Comparison of ENCODE assay signal across 8 cellular contexts in genomic region chr7:76302299-76303056, GRCh38. TPM values are rescaled to one million over a fixed set of nuclear protein-coding genes. Genes with fewer than 3 reads are reported as not detected.
DNase-seq lines count a peak whose midpoint lies in the region; ATAC-seq and TF ChIP-seq lines count a peak whose summit lies in the region.

TSS of gene HSPB1 (plus strand) at chr7:76302673. CDS start at chr7:76302713, 40 bp downstream.

- peak within 1 kb of the TSS; percentile 20 to 64; a peak in 3 of 4 replicates for H3K4me3 ChIP-seq in DND-41 (ENCODE audit: low read depth in 1 of 2, low read length in 2 of 2)
- peak within 1 kb of the TSS; percentile 60 for H3K4me3 ChIP-seq in H7 (ENCODE audit: insufficient read depth, low read depth, low read length)
- peak within 1 kb of the TSS; percentile 82 to 100 (median 95) for H3K4me3 ChIP-seq in heart left ventricle
- peak within 1 kb of the TSS; percentile 91 for H3K4me3 ChIP-seq in parathyroid adenoma (ENCODE audit: low read depth, low read length)

- no peaks in the 10 kb centered on the region for H4K20me1 ChIP-seq in DND-41 (ENCODE audit: insufficient read depth, low read length)

- H3K36me3 ChIP-seq in DND-41 (ENCODE audit: insufficient read depth, low read length), result no peaks in the 10 kb centered on the region
- H3K36me3 ChIP-seq in H7 (replicated peaks; ENCODE audit: control insufficient read depth, insufficient read depth, low read length), result no peaks in the 10 kb centered on the region; the same call in 1 of the 2 replicates
- peaks cover 0 to 14% (median 8%) of the 10 kb centered on the region in 9 donors for H3K36me3 ChIP-seq in heart left ventricle
- H3K36me3 ChIP-seq in parathyroid adenoma (ENCODE audit: control insufficient read depth, insufficient read depth, low read length), result no peaks in the 10 kb centered on the region

- H3K4me2 ChIP-seq in DND-41 (ENCODE audit: insufficient read depth, low read length) (peak within 1 kb of the TSS; percentile 83), parathyroid adenoma (ENCODE audit: low read length) (peak within 1 kb of the TSS; percentile 84)

- H3K4me1 ChIP-seq in DND-41 (ENCODE audit: insufficient read depth, low read length), result peaks cover 29% of the 10 kb centered on the region
- H3K4me1 ChIP-seq in heart left ventricle, result peaks cover 3 to 45% (median 34%) of the 10 kb centered on the region in 12 donors
- peaks cover 11% of the 10 kb centered on the region for H3K4me1 ChIP-seq in parathyroid adenoma

- H3K79me2 ChIP-seq in DND-41 (ENCODE audit: insufficient read depth, low read length) (no peaks in the 10 kb centered on the region), parathyroid adenoma (no peaks in the 10 kb centered on the region)

- no peak for TF ChIP-seq CTCF in DND-41 (IDR thresholded peaks at IDR 0.05; ENCODE audit: borderline replicate concordance, extremely low read depth, low read length, poor library complexity, severe bottlenecking)
- TF ChIP-seq CTCF in heart left ventricle (IDR thresholded peaks at IDR 0.05), result peak in 1 of 12 donors; percentile 4
- no peak for TF ChIP-seq CTCF in parathyroid adenoma (IDR thresholded peaks at IDR 0.05)

- intact Hi-C loops in heart left ventricle (cut with DNase I), result loop anchor here in 1 of 10 donors (1.0 kb wide), 1 partner anchor 8 kb away; no protein-coding TSS in a partner anchor

- H2AFZ ChIP-seq in DND-41 (ENCODE audit: low read depth, low read length) (peak within 1 kb of the TSS; percentile 87), parathyroid adenoma (peak within 1 kb of the TSS; percentile 79)

- TF ChIP-seq POLR2A in heart left ventricle (IDR thresholded peaks at IDR 0.05), result peak; percentile 99 to 100

- ATAC-seq in DND-41 (ENCODE audit: insufficient read depth, low read depth) (no peak), heart left ventricle (peak; percentile 72 to 84 (median 80))

- peak within 1 kb of the TSS; percentile 67 for H3K9ac ChIP-seq in DND-41 (ENCODE audit: low read depth, low read length)
- peak within 1 kb of the TSS; percentile 8 for H3K9ac ChIP-seq in parathyroid adenoma

- no peak for DNase-seq in DND-41
- peak; percentile 92 for DNase-seq in H7
- peak; percentile 87 for DNase-seq in NCI-H1105 treated with DMSO at 0.1 percent for 48 hours (lab: John Stamatoyannopoulos, UW)
- peak; percentile 91 for DNase-seq in SW480 (ENCODE audit: low spot score)
- DNase-seq in amygdala (lab: John Stamatoyannopoulos, UW), result peak in 54 of 56 donors; percentile 24 to 98 (median 68)
- DNase-seq in heart left ventricle, result peak; percentile 95 to 98 (median 96)
- no peak for DNase-seq in 8988T

- 0 to 1% (median 0%) methylated on average over 47 to 65 of the region's 65 CpGs for WGBS in heart left ventricle, 4 donors

- peaks cover 17% of the 10 kb centered on the region for H3K27me3 ChIP-seq in DND-41 (ENCODE audit: insufficient read depth, low read length, poor library complexity)
- H3K27me3 ChIP-seq in H7 (ENCODE audit: control insufficient read depth, insufficient read depth, low read length), result peaks cover 5% of the 10 kb centered on the region
- no peaks in the 10 kb centered on the region for H3K27me3 ChIP-seq in heart left ventricle
- H3K27me3 ChIP-seq in parathyroid adenoma (ENCODE audit: control insufficient read depth, insufficient read depth, low read length), result no peaks in the 10 kb centered on the region

- peak within 1 kb of the TSS; percentile 77 for H3K27ac ChIP-seq in DND-41 (ENCODE audit: low read length)
- H3K27ac ChIP-seq in heart left ventricle, result peak within 1 kb of the TSS; percentile 91 to 100 (median 100)
- H3K27ac ChIP-seq in parathyroid adenoma, result peak within 1 kb of the TSS; percentile 89

- H3K9me3 ChIP-seq in DND-41 (ENCODE audit: insufficient read depth, low read length, severe bottlenecking), result no peaks in the 10 kb centered on the region
- no peaks in the 10 kb centered on the region for H3K9me3 ChIP-seq in heart left ventricle
- H3K9me3 ChIP-seq in parathyroid adenoma (ENCODE audit: control insufficient read depth, low read length), result no peaks in the 10 kb centered on the region

RNA-seq across cellular contexts. Expression of gene HSPB1, which starts in this region (rescaled TPM):
- 62.3 and 80.7 TPM in 2 replicates for total RNA-seq in H7 (2014; rRNA removed; shearing (Covaris generic))
- 1,000 to 10,000 TPM in 8 of 9 donors, 100 to 1,000 TPM in 1; 822 to 5,278 (median 1,968) TPM for total RNA-seq in heart left ventricle
- polyA plus RNA-seq in heart left ventricle, result 1,000 to 10,000 TPM; 2,695 to 3,131 TPM

Comparison
In these comparisons a context has a peak if more than half of its experiments do, and no peak if none do; other contexts are left out.
1. RNA of gene HSPB1 (total RNA-seq): 822 to 5,278 TPM in heart left ventricle; 62.3 to 80.7 TPM in H7; every median in the first group is over 10 times any median in the second.
2. DNase-seq: peak in H7 (single experiment), NCI-H1105 treated with DMSO at 0.1 percent for 48 hours (single experiment), SW480 (single experiment), amygdala (54 of 56) and heart left ventricle (5 of 5); none in DND-41 (single experiment) and 8988T (single experiment).
3. H3K4me3 ChIP-seq: peak in every context shown above with its lines; median percentile 95 in heart left ventricle; 91 in parathyroid adenoma; 60 in H7; 42 in DND-41.
4. Peak in every context shown above with its lines, with median percentiles within 50 percentile points of each other: H3K27ac ChIP-seq.